ENCODE assay signal across 24 cellular contexts in genomic region chr11:120522736-120523135, GRCh38. TPM values are rescaled to one million over a fixed set of nuclear protein-coding genes. Genes with fewer than 3 reads are reported as not detected.
"Had no signal": no experiment of that assay in that cellular context is flagged by ENCODE, and none has a peak within 500 bp of the region (broad histone marks: within the 10 kb centered on the region; RNA-seq: fewer than 3 reads in every experiment).

No MANE protein-coding gene starts in this region.

- H3K4me1 Mint-ChIP-seq: activated CD4-positive, alpha-beta T cell treated with anti-CD3 and anti-CD28 coated beads, Interleukin-2, amount 10 ng/mL, durations not matched to agents 7 days and 5 days; activated naive CD4-positive, alpha-beta T cell treated with anti-CD3 and anti-CD28 coated beads, Interleukin-2, amount 10 ng/mL, durations not matched to agents 7 days and 5 days; activated naive CD8-positive, alpha-beta T cell treated with anti-CD3 and anti-CD28 coated beads, Interleukin-2, amount 50 U/mL, for 24 hours had no signal

- H3K9me3 ChIP-seq: prostate gland, right atrium auricular region, thoracic aorta, upper lobe of left lung had no signal

- H3K27me3 ChIP-seq: dorsolateral prefrontal cortex, right atrium auricular region, upper lobe of left lung had no signal

- H3K4me3 Mint-ChIP-seq: activated CD4-positive, alpha-beta T cell treated with anti-CD3 and anti-CD28 coated beads, Interleukin-2, amount 10 ng/mL, durations not matched to agents 7 days and 5 days; activated CD8-positive, alpha-beta T cell treated with anti-CD3 and anti-CD28 coated beads, Interleukin-2, amount 10 ng/mL, durations not matched to agents 7 days and 5 days; activated naive CD4-positive, alpha-beta T cell treated with anti-CD3 and anti-CD28 coated beads, Interleukin-2, amount 10 ng/mL, durations not matched to agents 7 days and 5 days; activated naive CD8-positive, alpha-beta T cell treated with anti-CD3 and anti-CD28 coated beads, Interleukin-2, amount 50 U/mL, for 24 hours; activated T-cell treated with anti-CD3 and anti-CD28 coated beads, Interleukin-2, amount 50 U/mL, for 24 hours; brain had no signal

- H3K9me3 Mint-ChIP-seq: activated CD4-positive, alpha-beta T cell treated with anti-CD3 and anti-CD28 coated beads, Interleukin-2, amount 10 ng/mL, durations not matched to agents 7 days and 5 days; activated naive CD4-positive, alpha-beta T cell treated with anti-CD3 and anti-CD28 coated beads, Interleukin-2, amount 10 ng/mL, durations not matched to agents 7 days and 5 days; activated naive CD8-positive, alpha-beta T cell treated with anti-CD3 and anti-CD28 coated beads, Interleukin-2, amount 50 U/mL, for 24 hours; activated T-cell treated with anti-CD3 and anti-CD28 coated beads, Interleukin-2, amount 50 U/mL, for 24 hours; activated T-helper 2 cell treated with anti-CD3 and anti-CD28 coated beads, Interferon-gamma antibody, Interleukin-2, Interleukin-4, amounts not matched to agents 10 μg/mL and 5 μg/mL and 100 μg/mL, durations not matched to agents 14 hours and 24 hours and 36 hours; brain had no signal

- H3K36me3 ChIP-seq: prostate gland, right atrium auricular region, thoracic aorta, upper lobe of left lung had no signal

- H3K4me3 ChIP-seq: dorsolateral prefrontal cortex, prostate gland, right atrium auricular region, skin epidermis, thoracic aorta, upper lobe of left lung had no signal

- H3K36me3 Mint-ChIP-seq: activated naive CD4-positive, alpha-beta T cell treated with anti-CD3 and anti-CD28 coated beads, Interleukin-2, amount 10 ng/mL, durations not matched to agents 7 days and 5 days; brain had no signal

- H3K27ac Mint-ChIP-seq: activated CD4-positive, alpha-beta T cell treated with anti-CD3 and anti-CD28 coated beads, Interleukin-2, amount 10 ng/mL, durations not matched to agents 7 days and 5 days; activated CD8-positive, alpha-beta T cell treated with anti-CD3 and anti-CD28 coated beads, Interleukin-2, amount 10 ng/mL, durations not matched to agents 7 days and 5 days; activated naive CD4-positive, alpha-beta T cell treated with anti-CD3 and anti-CD28 coated beads, Interleukin-2, amount 10 ng/mL, durations not matched to agents 7 days and 5 days; activated naive CD8-positive, alpha-beta T cell treated with anti-CD3 and anti-CD28 coated beads, Interleukin-2, amount 50 U/mL, for 24 hours; activated T-cell treated with anti-CD3 and anti-CD28 coated beads, Interleukin-2, amount 50 U/mL, for 24 hours; activated T-helper 2 cell treated with anti-CD3 and anti-CD28 coated beads, Interferon-gamma antibody, Interleukin-2, Interleukin-4, amounts not matched to agents 10 μg/mL and 5 μg/mL and 100 μg/mL, durations not matched to agents 14 hours and 24 hours and 36 hours had no signal

- DNase-seq: activated CD4-positive, alpha-beta T cell treated with anti-CD3 and anti-CD28 coated beads, Interleukin-2, amount 10 ng/mL, durations not matched to agents 7 days and 5 days; activated CD4-positive, CD25-positive, alpha-beta regulatory T cell; activated CD8-positive, alpha-beta T cell treated with anti-CD3 and anti-CD28 coated beads, Interleukin-2, amount 10 ng/mL, durations not matched to agents 7 days and 5 days; activated naive CD4-positive, alpha-beta T cell treated with anti-CD3 and anti-CD28 coated beads, Interleukin-2, amount 10 ng/mL, durations not matched to agents 7 days and 5 days; activated naive CD8-positive, alpha-beta T cell treated with anti-CD3 and anti-CD28 coated beads, Interleukin-2, amount 50 U/mL, for 24 hours; activated T-cell treated with anti-CD3 and anti-CD28 coated beads, Interleukin-2, amount 50 U/mL, for 24 hours; anterior cingulate cortex; caudate nucleus; erythroblast; foreskin melanocyte; hypothalamus; islet precursor cell; stimulated activated CD4-positive, alpha-beta T cell treated with anti-CD3 and anti-CD28 coated beads, Interleukin-15, amount 100 ng/mL, for 24 hours; stimulated activated CD4-positive, alpha-beta T cell treated with anti-CD3 and anti-CD28 coated beads, Interleukin-4, amount 100 ng/mL, for 1 hour; T-helper 1 cell; T-helper 9 cell; upper lobe of left lung had no signal

- ATAC-seq: activated CD8-positive, alpha-beta T cell treated with anti-CD3 and anti-CD28 coated beads, Interleukin-2, amount 10 ng/mL, durations not matched to agents 7 days and 5 days; activated naive CD8-positive, alpha-beta T cell treated with anti-CD3 and anti-CD28 coated beads, Interleukin-2, amount 50 U/mL, for 24 hours had no signal

- H3K27ac ChIP-seq: dorsolateral prefrontal cortex, prostate gland, right atrium auricular region, skin epidermis, thoracic aorta, upper lobe of left lung had no signal

RNA-seq across cellular contexts. Expression of gene GRIK4, which starts 11.2 kb away (rescaled TPM):
- total RNA-seq: activated CD4-positive, alpha-beta T cell treated with anti-CD3 and anti-CD28 coated beads, Interleukin-2, amount 10 ng/mL, durations not matched to agents 7 days and 5 days; activated CD8-positive, alpha-beta T cell treated with anti-CD3 and anti-CD28 coated beads, Interleukin-2, amount 10 ng/mL, durations not matched to agents 7 days and 5 days; activated T-helper 2 cell treated with anti-CD3 and anti-CD28 coated beads, Interferon-gamma antibody, Interleukin-2, Interleukin-4, amounts not matched to agents 10 μg/mL and 5 μg/mL and 100 μg/mL, durations not matched to agents 14 hours and 24 hours and 36 hours; thoracic aorta had no signal
